In genomic region chr18:76349067-76349715, GRCh38 we compare ENCODE assay signal across 8 cellular contexts.
A peak's percentile ranks its signal among the peaks of the same experiment; 100 is the strongest.
DNase-seq lines count a peak whose midpoint lies in the region; ATAC-seq, FAIRE-seq and TF ChIP-seq lines count a peak whose summit lies in the region.

No MANE protein-coding gene starts in this region.

- H3K9ac ChIP-seq in H1 (replicated peaks in 1 of 4; ENCODE audit: extremely low read depth in 1 of 4, low read depth in 3 of 4, low read length in 3 of 4): no peak overlapping the region

- H3K79me2 ChIP-seq in H1 (ENCODE audit: control insufficient read depth in 1 of 2, insufficient read depth in 2 of 2, low read length in 2 of 2): no peaks in the 10 kb centered on the region

- no peaks in the 10 kb centered on the region for H3K9me3 ChIP-seq in H1 (ENCODE audit: insufficient read depth in 2 of 2, low read depth in 1 of 2, low read length in 1 of 2)

- peak; percentile 93 for FAIRE-seq in H1 (lab: Jason Lieb, UNC)

- DNase-seq in AG04449 (ENCODE audit: low read depth, low spot score) (no peak), NCI-H748 treated with DMSO at 0.1 percent for 48 hours (lab: John Stamatoyannopoulos, UW) (peak; percentile 78), H1 (ENCODE audit: low read depth in 1 of 2, low spot score in 2 of 2) (peak; percentile 41 to 86), middle frontal gyrus (ENCODE audit: extremely low spot score, low spot score) (peak; percentile 80)
- DNase-seq in activated CD8-positive, alpha-beta T cell treated with anti-CD3 and anti-CD28 coated beads for 36 hours: peak; percentile 81
- DNase-seq in stimulated activated CD8-positive, alpha-beta memory T cell treated with anti-CD3 and anti-CD28 coated beads, Interleukin-4, amount 100 ng/mL, for 4 hours (ENCODE audit: low read depth in 2 of 2, low spot score in 1 of 2): peak; percentile 33 to 34

- H3K4me1 Mint-ChIP-seq in activated CD8-positive, alpha-beta T cell treated with anti-CD3 and anti-CD28 coated beads for 36 hours (ENCODE audit: low read depth): peaks cover 6% of the 10 kb centered on the region

- H3K4me2 ChIP-seq in H1 (ENCODE audit: insufficient read depth in 1 of 2, low read depth in 2 of 2, low read length in 2 of 2): peak overlapping the region in 1 of 2 experiments; percentile 48; a peak in 3 of 4 replicates

- H3K27ac Mint-ChIP-seq in activated CD8-positive, alpha-beta T cell treated with anti-CD3 and anti-CD28 coated beads for 36 hours: no peak overlapping the region

- H2BK20ac ChIP-seq in H1 (ENCODE audit: low read length): no peak overlapping the region

- no peak overlapping the region for H3K27ac ChIP-seq in H1 (ENCODE audit: low read depth, low read length)

- no peaks in the 10 kb centered on the region for H3K36me3 Mint-ChIP-seq in activated CD8-positive, alpha-beta T cell treated with anti-CD3 and anti-CD28 coated beads for 36 hours (ENCODE audit: low read depth)

- no peak overlapping the region for H4K8ac ChIP-seq in H1 (ENCODE audit: extremely low read depth, insufficient read depth, low read length)

- H2BK12ac ChIP-seq in H1 (ENCODE audit: low read depth, low read length): 0 out of 2 replicates have a peak overlapping the region, but pooled peaks have one; percentile 44

- H4K5ac ChIP-seq in H1 (ENCODE audit: insufficient read length, low read depth, low read length): no peak overlapping the region

- no peak overlapping the region for H3K4ac ChIP-seq in H1 (replicated peaks; ENCODE audit: insufficient read length, low read depth, low read length)

- H3K56ac ChIP-seq in H1 (replicated peaks; ENCODE audit: insufficient read length, low read depth, low read length): no peak overlapping the region

- TF ChIP-seq POLR2A in H1 (IDR thresholded peaks at IDR 0.05; ENCODE audit: control extremely low read depth in 1 of 2, low read depth in 2 of 2, low read length in 2 of 2): no peak

- peak; percentile 73 for ATAC-seq in GM18519 (IDR thresholded peaks at IDR 0.05; ENCODE audit: low FRiP score, unreplicated experiment)
- peak; percentile 42 for ATAC-seq in HG03565 (IDR thresholded peaks at IDR 0.05; ENCODE audit: unreplicated experiment)
- peak; percentile 78 for ATAC-seq in activated CD8-positive, alpha-beta T cell treated with anti-CD3 and anti-CD28 coated beads for 36 hours

- H3K27me3 ChIP-seq in H1 (replicated peaks in 1 of 4; ENCODE audit: control insufficient read depth in 3 of 4, extremely low read depth in 1 of 4, insufficient read depth in 3 of 4, low read length in 3 of 4): no peaks in the 10 kb centered on the region

- intact Hi-C loops in activated CD8-positive, alpha-beta T cell treated with anti-CD3 and anti-CD28 coated beads for 36 hours (cut with micrococcal nuclease): no loop called here

- H3K4me3 Mint-ChIP-seq in activated CD8-positive, alpha-beta T cell treated with anti-CD3 and anti-CD28 coated beads for 36 hours: no peak overlapping the region

- TF ChIP-seq CTCF in AG04449 (IDR thresholded peaks at IDR 0.05; ENCODE audit: insufficient read depth, low read length, missing control alignments) (peak; percentile 79), H1 (IDR thresholded peaks at IDR 0.05; ENCODE audit: control extremely low read depth in 1 of 3, insufficient read depth in 1 of 3, low read depth in 1 of 3, low read length in 3 of 3) (peak; percentile 66 to 87 (median 74))
- TF ChIP-seq CTCF in activated CD8-positive, alpha-beta T cell treated with anti-CD3 and anti-CD28 coated beads for 36 hours (IDR thresholded peaks at IDR 0.05): peak; percentile 81

- peak overlapping the region; percentile 90 for H2AFZ ChIP-seq in H1 (ENCODE audit: low read length)

- no peak overlapping the region for H4K91ac ChIP-seq in H1 (replicated peaks; ENCODE audit: insufficient read length, low read length)

- H2BK15ac ChIP-seq in H1 (ENCODE audit: low read length): 0 out of 2 replicates have a peak overlapping the region, but pooled peaks have one; percentile 54

- WGBS in H1 (ENCODE audit: extremely low coverage in 1 of 2, insufficient coverage in 1 of 2, insufficient read length in 1 of 2, insufficient replicate concordance in 2 of 2, low coverage in 1 of 2, low lambda C conversion rate in 2 of 2, missing lambda C conversion rate in 1 of 2), 2 experiments: 44% methylated on average over 29 of the region's 29 CpGs; no CpG with 5 or more reads in 1 of the 2 experiments

- CTCF ChIA-PET in AG04449 (lab: Yijun Ruan, JAX): interaction anchor here (0.9 to 2.9 kb wide), 7 partner anchors 14 to 1996 kb away, joined by 3 to 9 read pairs (median 4); no protein-coding TSS in a partner anchor
- CTCF ChIA-PET in activated CD8-positive, alpha-beta T cell treated with anti-CD3 and anti-CD28 coated beads for 36 hours (lab: Charles Lee): interaction anchor here (0.7 to 1.1 kb wide), 2 partner anchors 22 to 334 kb away, joined by 3 to 4 read pairs; no protein-coding TSS in a partner anchor
- CTCF ChIA-PET in H1 (lab: Charles Lee; ENCODE audit: partially characterized antibody): interaction anchor here (0.6 to 2.9 kb wide), 16 partner anchors 11 to 1334 kb away, joined by 3 to 12 read pairs (median 4); no protein-coding TSS in a partner anchor

- H2BK5ac ChIP-seq in H1 (ENCODE audit: low read depth, low read length): no peak overlapping the region

- H3K23ac ChIP-seq in H1 (ENCODE audit: insufficient read length): no peak overlapping the region

- H3K18ac ChIP-seq in H1 (ENCODE audit: extremely low read depth, low read length): no peak overlapping the region

- H3K9me3 Mint-ChIP-seq in activated CD8-positive, alpha-beta T cell treated with anti-CD3 and anti-CD28 coated beads for 36 hours: peaks cover 9% of the 10 kb centered on the region

- H4K20me1 ChIP-seq in H1 (replicated peaks in 1 of 2; ENCODE audit: control insufficient read depth in 1 of 2, insufficient read depth in 2 of 2, low read length in 2 of 2): peaks cover 0 to under 1% of the 10 kb centered on the region in 2 experiments

- H3K4me3 ChIP-seq in AG04449 (ENCODE audit: low read depth, low read length): no peak overlapping the region
- no peak overlapping the region; a peak in 2 of 8 replicates for H3K4me3 ChIP-seq in H1 (ENCODE audit: extremely low read depth in 1 of 4, insufficient read depth in 2 of 4, low read depth in 3 of 4, low read length in 4 of 4)

- H2BK120ac ChIP-seq in H1 (replicated peaks; ENCODE audit: low read depth, low read length): no peak overlapping the region

- no peaks in the 10 kb centered on the region; a peak in 1 of 8 replicates for H3K36me3 ChIP-seq in H1 (ENCODE audit: control insufficient read depth in 2 of 4, insufficient read depth in 4 of 4, low read length in 3 of 4)

- TF ChIP-seq RAD21 in H1 (IDR thresholded peaks at IDR 0.05 in 1 of 2, conservative IDR thresholded peaks at IDR 0.05 in 1 of 2; ENCODE audit: low read depth in 2 of 2, low read length in 2 of 2): peak; percentile 93 to 96

- H3K27me3 Mint-ChIP-seq in activated CD8-positive, alpha-beta T cell treated with anti-CD3 and anti-CD28 coated beads for 36 hours: peaks cover 1% of the 10 kb centered on the region

- no peak for TF ChIP-seq EP300 in H1 (IDR thresholded peaks at IDR 0.05; ENCODE audit: borderline replicate concordance in 1 of 2, low read depth in 2 of 2, low read length in 2 of 2)

- no peak overlapping the region for H2AK5ac ChIP-seq in H1 (ENCODE audit: low read depth, low read length)

- POLR2A ChIA-PET in AG04449 (lab: Yijun Ruan, JAX) (no interaction called here), H1 (lab: Charles Lee; ENCODE audit: partially characterized antibody) (no interaction called here)
- POLR2A ChIA-PET in activated CD8-positive, alpha-beta T cell treated with anti-CD3 and anti-CD28 coated beads for 36 hours (lab: Charles Lee): interaction anchor here (0.9 kb wide), 1 partner anchor 28 kb away, joined by 3 read pairs; no protein-coding TSS in a partner anchor

- peaks cover 4% of the 10 kb centered on the region; the same call in 1 of the 2 replicates for H3K23me2 ChIP-seq in H1 (ENCODE audit: low read depth, low read length)

- H3K14ac ChIP-seq in H1 (ENCODE audit: insufficient read length): no peak overlapping the region

- no peaks in the 10 kb centered on the region for H3K79me1 ChIP-seq in H1 (ENCODE audit: low read depth, low read length)

- H3K4me1 ChIP-seq in H1 (replicated peaks in 1 of 4; ENCODE audit: control insufficient read depth in 3 of 4, insufficient read depth in 4 of 4, low read length in 3 of 4): peaks cover 3 to 6% (median 4%) of the 10 kb centered on the region in 4 experiments; a peak in 4 of 7 replicates

TF ChIP-seq in H1, 55 proteins besides CTCF, POLR2A, EP300 and RAD21:
- TF ChIP-seq POU5F1 (IDR thresholded peaks at IDR 0.05; ENCODE audit: low read depth, low read length) (no peak), ATF2 (IDR thresholded peaks at IDR 0.05; ENCODE audit: low read length) (no peak), TAF7 (optimal IDR thresholded peaks at IDR 0.05; ENCODE audit: borderline replicate concordance, low read depth, low read length) (no peak), CREB1 (IDR thresholded peaks at IDR 0.05) (0 out of 2 replicates have a peak, but pooled peaks have one; percentile 38), BRCA1 (IDR thresholded peaks at IDR 0.05; ENCODE audit: low read depth, low read length) (no peak)
